33 cellular contexts compared by ENCODE assay signal in the genomic region with DNA sequence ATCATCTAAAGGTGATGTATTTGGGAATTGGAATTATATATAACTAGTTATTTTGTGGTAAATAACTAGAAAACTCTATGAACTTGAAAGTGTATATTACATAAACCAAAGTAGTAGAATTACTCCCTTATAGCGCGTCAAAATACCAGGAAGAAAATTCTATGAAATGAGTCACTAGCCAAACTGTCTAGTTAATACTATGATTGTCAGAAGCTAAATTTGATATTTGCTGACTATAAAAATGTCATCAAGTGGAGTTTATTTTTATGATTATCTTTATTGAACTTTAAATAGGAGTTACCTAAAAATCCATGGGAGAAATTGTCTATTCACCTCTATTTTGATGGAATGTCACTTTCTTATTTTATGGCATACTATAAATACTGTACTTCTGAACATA.
"Had no signal": no experiment of that assay in that cellular context is flagged by ENCODE, and none has a peak within 500 bp of the region (broad histone marks: within the 10 kb centered on the region; RNA-seq: fewer than 3 reads in every experiment).

No MANE protein-coding gene starts in this region.

- FAIRE-seq: endometrium, endothelial cell of umbilical vein had no signal

- H3K4me1 ChIP-seq: adrenal gland, body of pancreas, gastrocnemius medialis, heart left ventricle had no signal

- H3K27ac ChIP-seq: adrenal gland, body of pancreas, cardiac muscle cell, colonic mucosa, foreskin keratinocyte, gastrocnemius medialis, heart left ventricle, WERI-Rb-1 had no signal

- H3K4me3 ChIP-seq: adrenal gland, body of pancreas, cardiac muscle cell, colonic mucosa, gastrocnemius medialis, heart left ventricle had no signal

- H3K9me3 ChIP-seq: adrenal gland, body of pancreas, colonic mucosa, gastrocnemius medialis, heart left ventricle had no signal

- H3K36me3 ChIP-seq: adrenal gland, cardiac muscle cell, colonic mucosa, gastrocnemius medialis, heart left ventricle, WERI-Rb-1 had no signal

- DNase-seq: activated B cell treated with CpG ODN at 0.5 μM for 24 hours; activated CD4-positive, alpha-beta memory T cell treated with anti-CD3 and anti-CD28 coated beads for 36 hours; activated CD4-positive, alpha-beta T cell treated with anti-CD3 and anti-CD28 coated beads, Interleukin-2, amount 10 ng/mL, durations not matched to agents 24 days and 14 days; activated CD8-positive, alpha-beta memory T cell treated with anti-CD3 and anti-CD28 coated beads, Interleukin-2, amount 10 ng/mL, durations not matched to agents 7 days and 5 days; activated CD8-positive, alpha-beta memory T cell treated with anti-CD3 and anti-CD28 coated beads, Interleukin-2, amount 50 U/mL, for 4 hours; activated CD8-positive, alpha-beta T cell treated with anti-CD3 and anti-CD28 coated beads, Interleukin-2, amount 10 ng/mL, durations not matched to agents 7 days and 5 days; activated effector memory CD4-positive, alpha-beta T cell treated with anti-CD3 and anti-CD28 coated beads, Interleukin-2, amount 50 U/mL, for 16 hours; activated naive CD4-positive, alpha-beta T cell treated with anti-CD3 and anti-CD28 coated beads for 36 hours; activated naive CD8-positive, alpha-beta T cell treated with anti-CD3 and anti-CD28 coated beads for 36 hours; activated naive CD8-positive, alpha-beta T cell treated with anti-CD3 and anti-CD28 coated beads, Interleukin-2, amount 50 U/mL, for 24 hours; activated T-cell treated with anti-CD3 and anti-CD28 coated beads, Interleukin-2, amount 50 U/mL, for 1 hour; activated T-cell treated with anti-CD3 and anti-CD28 coated beads, Interleukin-2, amount 50 U/mL, for 48 hours; adrenal gland; amygdala; aorta; body of pancreas; central memory CD4-positive, alpha-beta T cell; cerebellar nuclear complex; colonic mucosa; effector CD8-positive, alpha-beta T cell; foreskin keratinocyte; gastrocnemius medialis; glutamatergic neuron; heart left ventricle; T-helper 1 cell; T-helper 17 cell; T1000; WERI-Rb-1 had no signal

- ATAC-seq: activated CD4-positive, CD25-positive, alpha-beta regulatory T cell treated with anti-CD3 and anti-CD28 coated beads, Interleukin-2, amount 50 U/mL, for 24 hours; activated CD8-positive, alpha-beta memory T cell treated with anti-CD3 and anti-CD28 coated beads, Interleukin-2, amount 10 ng/mL, durations not matched to agents 7 days and 5 days; activated CD8-positive, alpha-beta T cell treated with anti-CD3 and anti-CD28 coated beads, Interleukin-2, amount 10 ng/mL, durations not matched to agents 7 days and 5 days; activated naive CD8-positive, alpha-beta T cell treated with anti-CD3 and anti-CD28 coated beads, Interleukin-2, amount 50 U/mL, for 24 hours; body of pancreas; esophagus mucosa; foreskin keratinocyte; gastrocnemius medialis; heart left ventricle; T-helper 17 cell had no signal

- H3K27me3 ChIP-seq: adrenal gland, body of pancreas, cardiac muscle cell, foreskin keratinocyte, gastrocnemius medialis had no signal
